1 cellular context compared by ENCODE assay signal in the genomic region with DNA sequence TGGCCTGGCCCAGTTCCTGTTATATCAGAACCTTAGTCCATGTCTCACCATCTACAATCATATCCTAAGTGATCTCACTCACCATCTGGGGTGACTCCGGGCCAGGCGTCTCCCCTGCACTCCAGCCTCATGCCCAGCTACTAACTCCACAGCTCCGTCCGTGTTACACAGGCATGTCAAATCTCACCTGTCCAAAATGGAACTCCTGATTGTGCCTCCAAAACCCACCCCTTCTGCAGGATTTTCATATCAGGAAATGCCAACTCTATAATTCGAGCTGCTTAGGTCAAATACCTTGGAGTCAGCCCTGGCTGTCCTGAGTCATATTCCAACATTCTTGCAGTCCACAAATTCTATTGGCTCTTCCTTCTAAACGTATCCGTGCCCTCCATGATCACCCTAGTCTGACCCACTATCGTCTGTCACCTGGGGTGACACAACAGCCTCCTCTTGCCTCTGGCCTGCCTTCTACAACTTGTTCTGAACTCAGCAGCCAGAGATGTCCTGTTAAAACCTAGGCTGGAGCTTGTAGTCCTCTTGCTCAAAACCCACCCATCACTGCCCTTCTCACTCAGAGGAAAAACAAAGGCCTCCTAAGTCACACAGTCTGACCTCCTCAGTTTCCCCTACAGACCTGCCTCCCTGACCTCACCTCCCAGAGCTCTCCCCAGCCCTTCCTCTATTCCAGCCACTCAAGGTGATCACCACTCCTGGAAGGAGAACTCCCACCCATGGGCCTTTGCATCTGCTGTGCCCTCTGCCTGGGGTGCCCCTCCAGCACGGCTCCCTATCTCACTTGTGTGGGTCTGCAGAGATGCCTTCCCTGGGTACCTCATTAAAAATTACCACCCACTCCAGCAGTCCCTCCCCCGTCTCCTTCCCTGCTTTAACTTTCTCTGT.
TF ChIP-seq lines count a peak whose summit lies in the region.

No MANE protein-coding gene starts in this region.

TF ChIP-seq in A549, 52 proteins besides CTCF, POLR2A, EP300 and RAD21 (continued from another document):
- TF ChIP-seq, protein P1, sequence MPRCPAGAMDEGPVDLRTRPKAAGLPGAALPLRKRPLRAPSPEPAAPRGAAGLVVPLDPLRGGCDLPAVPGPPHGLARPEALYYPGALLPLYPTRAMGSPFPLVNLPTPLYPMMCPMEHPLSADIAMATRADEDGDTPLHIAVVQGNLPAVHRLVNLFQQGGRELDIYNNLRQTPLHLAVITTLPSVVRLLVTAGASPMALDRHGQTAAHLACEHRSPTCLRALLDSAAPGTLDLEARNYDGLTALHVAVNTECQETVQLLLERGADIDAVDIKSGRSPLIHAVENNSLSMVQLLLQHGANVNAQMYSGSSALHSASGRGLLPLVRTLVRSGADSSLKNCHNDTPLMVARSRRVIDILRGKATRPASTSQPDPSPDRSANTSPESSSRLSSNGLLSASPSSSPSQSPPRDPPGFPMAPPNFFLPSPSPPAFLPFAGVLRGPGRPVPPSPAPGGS (IDR thresholded peaks at IDR 0.05): no peak
- 0 out of 5 replicates have a peak, but pooled peaks have one; percentile 10 to 13 for TF ChIP-seq JUN (IDR thresholded peaks at IDR 0.05)
- TF ChIP-seq, protein P2, sequence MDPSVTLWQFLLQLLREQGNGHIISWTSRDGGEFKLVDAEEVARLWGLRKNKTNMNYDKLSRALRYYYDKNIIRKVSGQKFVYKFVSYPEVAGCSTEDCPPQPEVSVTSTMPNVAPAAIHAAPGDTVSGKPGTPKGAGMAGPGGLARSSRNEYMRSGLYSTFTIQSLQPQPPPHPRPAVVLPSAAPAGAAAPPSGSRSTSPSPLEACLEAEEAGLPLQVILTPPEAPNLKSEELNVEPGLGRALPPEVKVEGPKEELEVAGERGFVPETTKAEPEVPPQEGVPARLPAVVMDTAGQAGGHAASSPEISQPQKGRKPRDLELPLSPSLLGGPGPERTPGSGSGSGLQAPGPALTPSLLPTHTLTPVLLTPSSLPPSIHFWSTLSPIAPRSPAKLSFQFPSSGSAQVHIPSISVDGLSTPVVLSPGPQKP (IDR thresholded peaks at IDR 0.05; ENCODE audit: low read depth, low read length): no peak
- TF ChIP-seq MYC (IDR thresholded peaks at IDR 0.05; ENCODE audit: borderline replicate concordance, low read length): 0 out of 2 replicates have a peak, but pooled peaks have one; percentile 2
- TF ChIP-seq CHD2 (IDR thresholded peaks at IDR 0.05; ENCODE audit: low read length, partially characterized antibody): no peak
- TF ChIP-seq, protein P3, sequence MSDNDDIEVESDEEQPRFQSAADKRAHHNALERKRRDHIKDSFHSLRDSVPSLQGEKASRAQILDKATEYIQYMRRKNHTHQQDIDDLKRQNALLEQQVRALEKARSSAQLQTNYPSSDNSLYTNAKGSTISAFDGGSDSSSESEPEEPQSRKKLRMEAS (IDR thresholded peaks at IDR 0.05): peak; percentile 37
- TF ChIP-seq ZFP36 (IDR thresholded peaks at IDR 0.05; ENCODE audit: borderline replicate concordance, partially characterized antibody): no peak
- TF ChIP-seq BHLHE40 (IDR thresholded peaks at IDR 0.05; ENCODE audit: low read depth, low read length): no peak
- TF ChIP-seq HOXB13 (CRISPR knock-in tag; IDR thresholded peaks at IDR 0.05; ENCODE audit: low read depth): no peak
- TF ChIP-seq MAZ (IDR thresholded peaks at IDR 0.05; ENCODE audit: borderline replicate concordance, low read depth, low read length): no peak
- TF ChIP-seq TFCP2L1 (CRISPR knock-in tag; IDR thresholded peaks at IDR 0.05): no peak
- no peak for TF ChIP-seq NR3C1 (IDR thresholded peaks at IDR 0.05)
- no peak for TF ChIP-seq NFE2L2 (conservative IDR thresholded peaks at IDR 0.05; ENCODE audit: low read length)
